ENCODE assay signal across 25 cellular contexts in the genomic region with DNA sequence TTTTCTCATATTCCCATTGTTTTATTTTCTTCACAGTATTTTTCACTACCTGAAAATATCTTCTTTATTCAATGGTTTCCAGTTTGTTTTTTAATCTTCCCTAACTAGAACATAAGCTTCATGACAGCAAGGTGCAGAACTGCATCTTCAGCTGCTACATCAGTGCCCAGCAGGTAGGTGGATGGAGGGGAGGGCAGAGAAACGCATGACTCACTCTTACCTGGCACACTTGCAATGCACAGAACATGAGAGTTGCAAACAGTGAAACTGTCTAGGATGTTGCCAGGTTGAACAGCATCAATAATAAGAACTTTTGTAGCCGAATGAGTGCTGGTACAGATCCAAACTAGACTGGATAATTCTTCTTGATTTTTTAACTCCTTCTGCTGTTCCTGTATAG.
"Had no signal": no experiment of that assay in that cellular context is flagged by ENCODE, and none has a peak within 500 bp of the region (broad histone marks: within the 10 kb centered on the region; RNA-seq: fewer than 3 reads in every experiment).

No MANE protein-coding gene starts in this region.

- DNase-seq: activated CD4-positive, alpha-beta T cell treated with anti-CD3 and anti-CD28 coated beads, Interleukin-2, amount 50 U/mL, for 1 hour; activated CD4-positive, CD25-positive, alpha-beta regulatory T cell treated with anti-CD3 and anti-CD28 coated beads, Interleukin-2, amount 50 U/mL, for 72 hours; activated CD8-positive, alpha-beta memory T cell treated with anti-CD3 and anti-CD28 coated beads for 24 hours; activated CD8-positive, alpha-beta memory T cell treated with anti-CD3 and anti-CD28 coated beads, Interleukin-2, amount 50 U/mL, for 4 hours; activated naive CD4-positive, alpha-beta T cell treated with Interleukin-2 at 50 U/mL for 16 hours; activated naive CD8-positive, alpha-beta T cell treated with anti-CD3 and anti-CD28 coated beads for 36 hours; activated T-cell treated with anti-CD3 and anti-CD28 coated beads, Interleukin-2, amount 50 U/mL, for 24 hours; cerebellar nuclear complex; cortex of kidney; foreskin melanocyte; left ventricle myocardium superior; midbrain; natural killer cell; right cardiac atrium; stimulated activated CD4-positive, alpha-beta T cell treated with anti-CD3 and anti-CD28 coated beads, Interleukin-12 subunit alpha, Interleukin-12 subunit beta, amount 100 ng/mL, for 4 hours; stimulated activated naive CD8-positive, alpha-beta T cell treated with anti-CD3 and anti-CD28 coated beads, Interleukin-15, amount 100 ng/mL, for 72 hours; T-cell; tibial artery; WERI-Rb-1 had no signal

- H3K9me3 ChIP-seq: tibial artery had no signal

- H3K27me3 ChIP-seq: hepatocyte, tibial artery had no signal

- H3K27ac Mint-ChIP-seq: activated naive CD8-positive, alpha-beta T cell treated with anti-CD3 and anti-CD28 coated beads for 36 hours; activated T-cell treated with anti-CD3 and anti-CD28 coated beads, Interleukin-2, amount 50 U/mL, for 24 hours; natural killer cell; stimulated activated effector memory CD8-positive, alpha-beta T cell treated with anti-CD3 and anti-CD28 coated beads, Interleukin-12 subunit alpha, Interleukin-12 subunit beta, amount 100 ng/mL, for 72 hours; T-cell; T-helper 2 cell treated with Interferon-gamma antibody and Interleukin-4, amounts not matched to agents 5 μg/mL and 100 μg/mL, for 36 hours had no signal

- H3K4me3 Mint-ChIP-seq: activated naive CD8-positive, alpha-beta T cell treated with anti-CD3 and anti-CD28 coated beads for 36 hours; activated T-cell treated with anti-CD3 and anti-CD28 coated beads, Interleukin-2, amount 50 U/mL, for 24 hours; natural killer cell; stimulated activated effector memory CD8-positive, alpha-beta T cell treated with anti-CD3 and anti-CD28 coated beads, Interleukin-12 subunit alpha, Interleukin-12 subunit beta, amount 100 ng/mL, for 72 hours; stimulated activated naive CD8-positive, alpha-beta T cell treated with anti-CD3 and anti-CD28 coated beads, Interleukin-15, amount 100 ng/mL, for 72 hours; T-cell; T-helper 2 cell treated with Interferon-gamma antibody and Interleukin-4, amounts not matched to agents 5 μg/mL and 100 μg/mL, for 36 hours had no signal

- H3K27ac ChIP-seq: hepatocyte, parathyroid adenoma, tibial artery, WERI-Rb-1 had no signal

- H3K4me3 ChIP-seq: hepatocyte, tibial artery had no signal

- H3K27me3 Mint-ChIP-seq: activated naive CD8-positive, alpha-beta T cell treated with anti-CD3 and anti-CD28 coated beads for 36 hours; activated T-cell treated with anti-CD3 and anti-CD28 coated beads, Interleukin-2, amount 50 U/mL, for 24 hours; stimulated activated naive CD8-positive, alpha-beta T cell treated with anti-CD3 and anti-CD28 coated beads, Interleukin-15, amount 100 ng/mL, for 72 hours; T-cell had no signal

- H3K4me1 ChIP-seq: parathyroid adenoma, tibial artery had no signal

- FAIRE-seq: astrocyte, TTC549 had no signal

- H3K4me1 Mint-ChIP-seq: activated naive CD8-positive, alpha-beta T cell treated with anti-CD3 and anti-CD28 coated beads for 36 hours; natural killer cell; stimulated activated effector memory CD8-positive, alpha-beta T cell treated with anti-CD3 and anti-CD28 coated beads, Interleukin-12 subunit alpha, Interleukin-12 subunit beta, amount 100 ng/mL, for 72 hours; stimulated activated naive CD8-positive, alpha-beta T cell treated with anti-CD3 and anti-CD28 coated beads, Interleukin-15, amount 100 ng/mL, for 72 hours; T-cell had no signal

- H3K9me3 Mint-ChIP-seq: activated naive CD8-positive, alpha-beta T cell treated with anti-CD3 and anti-CD28 coated beads for 36 hours; activated T-cell treated with anti-CD3 and anti-CD28 coated beads, Interleukin-2, amount 50 U/mL, for 24 hours; natural killer cell; stimulated activated effector memory CD8-positive, alpha-beta T cell treated with anti-CD3 and anti-CD28 coated beads, Interleukin-12 subunit alpha, Interleukin-12 subunit beta, amount 100 ng/mL, for 72 hours; stimulated activated naive CD8-positive, alpha-beta T cell treated with anti-CD3 and anti-CD28 coated beads, Interleukin-15, amount 100 ng/mL, for 72 hours; T-cell; T-helper 2 cell treated with Interferon-gamma antibody and Interleukin-4, amounts not matched to agents 5 μg/mL and 100 μg/mL, for 36 hours had no signal
